Comparison of ENCODE assay signal across 8 cellular contexts in genomic region chr7:108568801-108569380, GRCh38. TPM values are rescaled to one million over a fixed set of nuclear protein-coding genes. Genes with fewer than 3 reads are reported as not detected.
DNase-seq lines count a peak whose midpoint lies in the region; ATAC-seq, FAIRE-seq and TF ChIP-seq lines count a peak whose summit lies in the region.

No MANE protein-coding gene starts in this region.

- FAIRE-seq in small intestine (lab: Jason Lieb, UNC) (no peak), D721Med (lab: Jason Lieb, UNC) (no peak)

- CTCF ChIA-PET in T-cell (lab: Charles Lee): interaction anchor here in 1 of 2 donors (0.9 to 1.8 kb wide), 2 partner anchors 43 to 44 kb away, joined by 4 to 8 read pairs; partner anchors contain the start of gene PNPLA8

- H3K27me3 ChIP-seq in small intestine (ENCODE audit: control insufficient read depth in 2 of 2, insufficient read depth in 2 of 2, low read length in 2 of 2): no peaks in the 10 kb centered on the region

- peak overlapping the region; percentile 94 to 97 (median 96) for H3K4me3 Mint-ChIP-seq in T-cell

- peaks cover 0 to 3% of the 10 kb centered on the region in 2 donors for H3K4me1 ChIP-seq in small intestine (ENCODE audit: control insufficient read depth in 2 of 2, insufficient read depth in 1 of 2, low read depth in 1 of 2, low read length in 1 of 2)

- H3K36me3 Mint-ChIP-seq in T-cell: peaks cover 30% of the 10 kb centered on the region

- POLR2A ChIA-PET in T-cell (lab: Charles Lee): interaction anchor here in 1 of 2 donors (0.6 to 4.7 kb wide), 8 partner anchors 29 to 1931 kb away, joined by 3 to 56 read pairs (median 4); partner anchors contain the start of genes DLD and PNPLA8

- 8% methylated on average over 21 to 24 of the region's 24 CpGs for WGBS in small intestine, 3 donors

- peak overlapping the region; percentile 69 to 89 for H3K4me3 ChIP-seq in foreskin fibroblast (ENCODE audit: low read depth in 1 of 2, low read length in 2 of 2)
- H3K4me3 ChIP-seq in small intestine (ENCODE audit: low read depth in 1 of 2, low read length in 2 of 2): peak overlapping the region; percentile 76 to 90

- H3K27ac ChIP-seq in small intestine (ENCODE audit: low read depth in 1 of 2, low read length in 1 of 2): peak overlapping the region; percentile 96 to 100

- H3K9me3 ChIP-seq in small intestine (ENCODE audit: control insufficient read depth, low read depth): no peaks in the 10 kb centered on the region

- H3K27me3 Mint-ChIP-seq in T-cell: no peaks in the 10 kb centered on the region

- no peak for TF ChIP-seq CTCF in foreskin fibroblast (IDR thresholded peaks at IDR 0.05; ENCODE audit: low read depth, low read length)
- no peak for TF ChIP-seq CTCF in D721Med (IDR thresholded peaks at IDR 0.05; ENCODE audit: insufficient read depth, missing control alignments)

- ATAC-seq in T-cell (replicated peaks in 1 of 4): no peak

- H3K27ac Mint-ChIP-seq in T-cell: peak overlapping the region; percentile 99 to 100

- no peaks in the 10 kb centered on the region for H3K36me3 ChIP-seq in small intestine (ENCODE audit: control insufficient read depth in 2 of 2, insufficient read depth in 2 of 2, low read length in 2 of 2)

- DNase-seq in NCI-H1417 (lab: John Stamatoyannopoulos, UW) (peak in 2 of 3 experiments; percentile 62 to 75), NCI-H1417 treated with DMSO at 0.1 percent for 48 hours (lab: John Stamatoyannopoulos, UW) (no peak), T-cell (peak in 16 of 34 experiments; percentile 34 to 68 (median 60)), foreskin fibroblast (no peak), small intestine (no peak), hippocampal formation (lab: John Stamatoyannopoulos, UW) (no peak), D721Med (ENCODE audit: insufficient read length, low spot score) (no peak), mesenteric fat pad (ENCODE audit: low spot score) (no peak)

- H3K4me1 Mint-ChIP-seq in T-cell: peaks cover 58 to 69% (median 66%) of the 10 kb centered on the region in 3 donors

- H3K9me3 Mint-ChIP-seq in T-cell: no peaks in the 10 kb centered on the region

RNA-seq across cellular contexts. Expression of gene THAP5, which starts 0.6 kb away (rescaled TPM):
- total RNA-seq in T-cell (10 to 100 TPM; 20.8 to 38.7 (median 36.1) TPM), mesenteric fat pad (10.2 TPM)
- polyA plus RNA-seq in small intestine: 10 to 100 TPM in 2 of 3 donors, 1 to 10 TPM in 1; 8.4 to 10.3 (median 10.1) TPM

RNA-seq across cellular contexts. Expression of gene DNAJB9, which starts 0.8 kb away (rescaled TPM):
- total RNA-seq in T-cell (10 to 100 TPM; 20.5 to 60.8 (median 27.9) TPM), mesenteric fat pad (31.9 TPM)
- 10 to 100 TPM in 2 of 3 donors, 1 to 10 TPM in 1; 3.4 to 13.2 (median 11.2) TPM for polyA plus RNA-seq in small intestine

RNA-seq across cellular contexts. Expression of gene PNPLA8, which starts 43.0 kb away (rescaled TPM):
- total RNA-seq in T-cell: 10 to 100 TPM; 17.8 to 55.5 (median 21.8) TPM
- polyA plus RNA-seq in small intestine: 10 to 100 TPM in 1 of 3 donors, 1 to 10 TPM in 2; 8.3 to 12.2 (median 8.6) TPM
- 40.4 TPM for total RNA-seq in mesenteric fat pad

Comparison
In these comparisons a context has a peak if more than half of its experiments do, and no peak if none do; other contexts are left out.
1. DNase-seq: peak in NCI-H1417 (2 of 3); none in NCI-H1417 treated with DMSO at 0.1 percent for 48 hours (single experiment), foreskin fibroblast (0 of 2), small intestine (single experiment), hippocampal formation (0 of 2), D721Med (single experiment) and mesenteric fat pad (single experiment).